ENCODE assay signal across 8 cellular contexts in the genomic region with DNA sequence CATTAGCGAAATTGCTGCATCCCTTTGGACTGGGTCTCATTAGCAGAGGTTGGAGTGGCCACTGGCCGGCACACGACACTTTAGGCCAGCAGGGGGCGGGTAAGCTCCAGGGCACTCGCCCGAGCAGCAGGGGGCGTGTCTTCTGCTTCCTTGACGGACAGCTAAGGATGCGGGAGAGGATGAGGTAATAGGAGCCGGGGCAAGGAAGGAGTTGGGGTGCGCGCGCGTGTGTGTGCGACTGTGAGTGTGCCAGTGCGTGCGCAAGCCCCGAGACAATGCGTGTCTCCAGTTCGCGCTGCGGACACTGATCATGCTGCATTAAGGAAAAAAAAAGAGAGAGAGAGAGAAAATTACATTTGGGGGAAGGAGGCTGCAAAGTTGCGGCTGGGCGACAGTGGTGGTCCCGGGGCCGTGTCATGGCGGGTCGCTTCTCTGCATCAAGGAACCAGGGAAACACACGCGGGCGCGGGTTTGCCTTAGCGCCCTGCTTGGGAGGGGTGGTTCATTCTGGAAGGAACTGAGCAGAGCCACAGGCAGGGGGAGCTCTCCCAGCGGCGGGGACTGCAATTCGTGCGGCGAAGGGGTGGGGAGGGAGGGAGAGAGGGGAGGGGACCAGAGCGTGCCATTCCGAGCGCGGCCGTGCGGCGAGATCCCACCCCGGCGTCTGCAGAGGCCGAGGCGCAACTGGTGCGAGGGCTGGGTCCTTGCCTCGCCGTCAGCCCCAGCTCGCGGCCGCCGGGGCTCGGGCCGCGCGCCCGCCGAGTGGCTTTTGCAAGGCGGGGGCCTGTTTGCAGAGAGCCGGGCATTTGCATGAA. TPM values are rescaled to one million over a fixed set of nuclear protein-coding genes. Genes with fewer than 3 reads are reported as not detected.
DNase-seq lines count a peak whose midpoint lies in the region; ATAC-seq and TF ChIP-seq lines count a peak whose summit lies in the region.

A gene (plus strand): TSS at position 625 of the 815 bp plus-strand sequence. CDS start 464 bp downstream, outside the sequence.

- ATAC-seq in GM19324 (IDR thresholded peaks at IDR 0.05; ENCODE audit: low FRiP score, unreplicated experiment) = peak; percentile 86
- peak; percentile 74 for ATAC-seq in HG03460 (IDR thresholded peaks at IDR 0.05; ENCODE audit: unreplicated experiment)
- peak; percentile 85 for ATAC-seq in lung (ENCODE audit: insufficient read depth, low FRiP score)

- peak within 1 kb of the TSS in 3 of 7 donors; percentile 21 to 66 (median 27) for H3K27ac Mint-ChIP-seq in CD14-positive monocyte
- H3K27ac Mint-ChIP-seq in activated CD4-positive, alpha-beta memory T cell treated with anti-CD3 and anti-CD28 coated beads, Interleukin-2, amount 10 ng/mL, durations not matched to agents 7 days and 5 days = no peak within 1 kb of the TSS

- H3K27me3 Mint-ChIP-seq in CD14-positive monocyte (ENCODE audit: low read depth in 3 of 3) = peaks cover 15 to 22% (median 20%) of the 10 kb centered on the region in 3 donors
- peaks cover 22% of the 10 kb centered on the region for H3K27me3 Mint-ChIP-seq in activated CD4-positive, alpha-beta memory T cell treated with anti-CD3 and anti-CD28 coated beads, Interleukin-2, amount 10 ng/mL, durations not matched to agents 7 days and 5 days

- H3K9me3 ChIP-seq in ectodermal cell (ENCODE audit: control insufficient read depth, low read length) (no peaks in the 10 kb centered on the region), lung (ENCODE audit: control insufficient read depth in 2 of 2, insufficient read depth in 1 of 2, low read length in 1 of 2) (peaks cover 0 to 1% of the 10 kb centered on the region in 2 donors)

- H3K36me3 ChIP-seq in ectodermal cell (ENCODE audit: control insufficient read depth, insufficient read depth, low read length) (peaks cover 7% of the 10 kb centered on the region), lung (ENCODE audit: control insufficient read depth in 2 of 2, insufficient read depth in 2 of 2, low read length in 2 of 2) (no peaks in the 10 kb centered on the region)

- peak within 1 kb of the TSS; percentile 90 to 97 for H3K4me3 Mint-ChIP-seq in CD14-positive monocyte
- peak within 1 kb of the TSS; percentile 73 for H3K4me3 Mint-ChIP-seq in activated CD4-positive, alpha-beta memory T cell treated with anti-CD3 and anti-CD28 coated beads, Interleukin-2, amount 10 ng/mL, durations not matched to agents 7 days and 5 days

- 1% methylated on average over 64 of the region's 64 CpGs for WGBS in ectodermal cell, 2 experiments
- WGBS in lung, 2 donors = 0 to 1% methylated on average over 57 to 64 of the region's 64 CpGs

- H3K36me3 Mint-ChIP-seq in CD14-positive monocyte = peaks cover 1 to 4% of the 10 kb centered on the region in 2 donors
- H3K36me3 Mint-ChIP-seq in activated CD4-positive, alpha-beta memory T cell treated with anti-CD3 and anti-CD28 coated beads, Interleukin-2, amount 10 ng/mL, durations not matched to agents 7 days and 5 days (ENCODE audit: low read depth) = no peaks in the 10 kb centered on the region

- intact Hi-C loops in CD14-positive monocyte (cut with micrococcal nuclease) = loop anchor here (2.0 to 5.0 kb wide), 5 partner anchors 36 to 261 kb away; no protein-coding TSS in a partner anchor

- CTCF ChIA-PET in activated CD4-positive, alpha-beta memory T cell treated with anti-CD3 and anti-CD28 coated beads, Interleukin-2, amount 10 ng/mL, durations not matched to agents 7 days and 5 days (lab: Charles Lee) = interaction anchor here (0.7 to 7.2 kb wide), 44 partner anchors 8 to 817 kb away, joined by 3 to 105 read pairs (median 5); a partner anchor contains a TSS

- H3K27ac ChIP-seq in ectodermal cell (ENCODE audit: insufficient read depth, low read depth, low read length, poor library complexity, severe bottlenecking) (peak within 1 kb of the TSS; percentile 94), lung (ENCODE audit: low read depth in 1 of 2, low read length in 1 of 2) (peak within 1 kb of the TSS in 1 of 2 donors; percentile 80)

- DNase-seq in CD14-positive monocyte (ENCODE audit: low spot score) (peak; percentile 94), NCI-H748 (lab: John Stamatoyannopoulos, UW; ENCODE audit: unreplicated experiment) (peak; percentile 88), lung (ENCODE audit: low spot score) (peak; percentile 95)
- peak; percentile 91 for DNase-seq in activated CD4-positive, alpha-beta memory T cell treated with anti-CD3 and anti-CD28 coated beads, Interleukin-2, amount 10 ng/mL, durations not matched to agents 7 days and 5 days
- peak; percentile 82 to 90 (median 85) for DNase-seq in stimulated activated CD4-positive, alpha-beta T cell treated with anti-CD3 and anti-CD28 coated beads, TNF-alpha, amount 100 ng/mL, for 24 hours (ENCODE audit: low read depth in 3 of 3)

- H3K27me3 ChIP-seq in ectodermal cell (ENCODE audit: control insufficient read depth, insufficient read depth, low read length, poor library complexity, severe bottlenecking) (no peaks in the 10 kb centered on the region), lung (ENCODE audit: control insufficient read depth, insufficient read depth) (no peaks in the 10 kb centered on the region)

- POLR2A ChIA-PET in activated CD4-positive, alpha-beta memory T cell treated with anti-CD3 and anti-CD28 coated beads, Interleukin-2, amount 10 ng/mL, durations not matched to agents 7 days and 5 days (lab: Charles Lee) = interaction anchor here (0.7 to 3.0 kb wide), 6 partner anchors 13 to 64 kb away, joined by 3 to 14 read pairs (median 4); a partner anchor contains a TSS

- H3K4me1 ChIP-seq in ectodermal cell (ENCODE audit: control insufficient read depth, insufficient read depth, low read length) (peaks cover 24% of the 10 kb centered on the region), lung (ENCODE audit: control insufficient read depth in 2 of 2, insufficient read depth in 2 of 2, low read length in 2 of 2) (peaks cover 0 to 5% of the 10 kb centered on the region in 2 donors)

- H3K4me1 Mint-ChIP-seq in CD14-positive monocyte = peaks cover 20% of the 10 kb centered on the region
- H3K4me1 Mint-ChIP-seq in activated CD4-positive, alpha-beta memory T cell treated with anti-CD3 and anti-CD28 coated beads, Interleukin-2, amount 10 ng/mL, durations not matched to agents 7 days and 5 days = peaks cover 7% of the 10 kb centered on the region

- peaks cover 0 to 4% (median 0%) of the 10 kb centered on the region in 7 donors for H3K9me3 Mint-ChIP-seq in CD14-positive monocyte
- no peaks in the 10 kb centered on the region for H3K9me3 Mint-ChIP-seq in activated CD4-positive, alpha-beta memory T cell treated with anti-CD3 and anti-CD28 coated beads, Interleukin-2, amount 10 ng/mL, durations not matched to agents 7 days and 5 days

- TF ChIP-seq CTCF in CD14-positive monocyte (IDR thresholded peaks at IDR 0.05) (peak; percentile 92), lung (IDR thresholded peaks at IDR 0.05; ENCODE audit: control extremely low read depth, extremely low read depth) (peak; percentile 100)

- H3K4me3 ChIP-seq in ectodermal cell (ENCODE audit: insufficient read depth, low read depth, low read length) (peak within 1 kb of the TSS; percentile 69), lung (peak within 1 kb of the TSS; percentile 74)

RNA-seq across cellular contexts. Expression of the gene that starts here (rescaled TPM):
- polyA plus RNA-seq in CD14-positive monocyte (1 to 10 TPM; 1.1 to 1.9 TPM), lung (10 to 100 TPM; 14.7 to 25.0 TPM)
- under 1 TPM; 0.30 to 0.48 TPM for total RNA-seq in activated CD4-positive, alpha-beta memory T cell treated with anti-CD3 and anti-CD28 coated beads, Interleukin-2, amount 10 ng/mL, durations not matched to agents 7 days and 5 days
- 59.8 TPM for polyA plus RNA-seq in ectodermal cell (2013, experiment 1 of 4)
- polyA plus RNA-seq in ectodermal cell (2013, experiment 2 of 4) = 51.8 TPM
- 45.1 TPM for polyA plus RNA-seq in ectodermal cell (2013, experiment 3 of 4)
- 56.2 TPM for polyA plus RNA-seq in ectodermal cell (2013, experiment 4 of 4)
- 10 to 100 TPM; 44.6 to 51.6 TPM for total RNA-seq in lung

Comparison
In these comparisons a context has a peak if more than half of its experiments do, and no peak if none do; other contexts are left out.
1. RNA of the gene that starts here (total RNA-seq): 44.6 to 51.6 TPM in lung; 0.30 to 0.48 TPM in activated CD4-positive, alpha-beta memory T cell treated with anti-CD3 and anti-CD28 coated beads, Interleukin-2, amount 10 ng/mL, durations not matched to agents 7 days and 5 days; every median in the first group is over 10 times any median in the second.
2. RNA of the gene that starts here (polyA plus RNA-seq): 14.7 to 25.0 TPM in lung; 1.1 to 1.9 TPM in CD14-positive monocyte; every median in the first group is over 4 times any median in the second.
3. Peak in DNase-seq in activated CD4-positive, alpha-beta memory T cell treated with anti-CD3 and anti-CD28 coated beads, Interleukin-2, amount 10 ng/mL, durations not matched to agents 7 days and 5 days; RNA of the gene not detected or under 1 TPM.
4. Peak in every context shown above with its lines, with median percentiles within 50 percentile points of each other: DNase-seq and ATAC-seq.